In the genomic region with DNA sequence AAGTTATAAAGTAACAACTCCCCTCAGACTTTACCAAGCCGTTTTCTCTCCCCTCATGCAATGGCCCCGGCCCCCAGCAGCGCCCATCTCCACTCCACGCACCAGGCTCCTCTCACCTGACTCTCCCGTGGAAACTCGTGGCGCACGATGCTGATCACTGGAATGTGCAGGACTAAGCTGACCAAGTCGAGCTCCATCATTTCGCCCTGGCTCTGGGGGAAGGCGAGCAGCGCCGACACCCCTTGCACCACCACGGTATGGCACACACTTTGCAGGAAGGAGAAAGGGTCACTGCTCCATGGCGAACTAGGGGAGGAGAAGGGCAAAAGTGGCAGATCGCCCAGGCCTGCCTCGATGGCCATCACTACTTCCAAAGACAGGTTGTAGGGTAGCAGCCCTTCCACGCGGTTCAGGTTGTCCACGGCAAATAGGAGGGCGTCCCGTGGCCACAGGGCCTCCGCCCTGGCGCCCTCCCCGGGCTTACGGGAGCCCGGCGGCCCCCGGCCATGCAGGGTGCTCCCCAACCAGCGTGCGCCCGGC, we compare ENCODE assay signal across 16 cellular contexts. TPM values are rescaled to one million over a fixed set of nuclear protein-coding genes. Genes with fewer than 3 reads are reported as not detected.
DNase-seq lines count a peak whose midpoint lies in the region; ATAC-seq and TF ChIP-seq lines count a peak whose summit lies in the region.
"Had no signal": no experiment of that assay in that cellular context is flagged by ENCODE, and none has a peak within 500 bp of the region (broad histone marks: within the 10 kb centered on the region; RNA-seq: fewer than 3 reads in every experiment).

No MANE protein-coding gene starts in this region.

- peaks cover 3% of the 10 kb centered on the region for H3K9me3 Mint-ChIP-seq in osteocyte (ENCODE audit: unreplicated experiment)
- no peaks in the 10 kb centered on the region for H3K9me3 Mint-ChIP-seq in activated CD4-positive, alpha-beta T cell treated with anti-CD3 and anti-CD28 coated beads, Interleukin-2, amount 10 ng/mL, durations not matched to agents 7 days and 5 days

- H3K27me3 Mint-ChIP-seq in osteocyte (ENCODE audit: unreplicated experiment), result peaks cover 72% of the 10 kb centered on the region
- H3K27me3 Mint-ChIP-seq in activated CD4-positive, alpha-beta T cell treated with anti-CD3 and anti-CD28 coated beads, Interleukin-2, amount 10 ng/mL, durations not matched to agents 7 days and 5 days, result peaks cover 51% of the 10 kb centered on the region

- H3K9me3 ChIP-seq in left ventricle myocardium inferior (replicated peaks) (no peaks in the 10 kb centered on the region), esophagus muscularis mucosa (no peaks in the 10 kb centered on the region)
- H3K9me3 ChIP-seq: ovary had no signal

- H3K4me3 Mint-ChIP-seq in osteocyte (ENCODE audit: unreplicated experiment), result no peak overlapping the region
- H3K4me3 Mint-ChIP-seq in activated CD4-positive, alpha-beta T cell treated with anti-CD3 and anti-CD28 coated beads, Interleukin-2, amount 10 ng/mL, durations not matched to agents 7 days and 5 days, result no peak overlapping the region

- TF ChIP-seq CTCF in left ventricle myocardium inferior (IDR thresholded peaks at IDR 0.05; ENCODE audit: borderline replicate concordance) (no peak), esophagus muscularis mucosa (IDR thresholded peaks at IDR 0.05) (no peak), osteocyte (IDR thresholded peaks at IDR 0.05) (no peak)

- WGBS in esophagus muscularis mucosa, result 12% methylated on average over 9 of the region's 32 CpGs

- POLR2A ChIA-PET in activated CD4-positive, alpha-beta T cell treated with anti-CD3 and anti-CD28 coated beads, Interleukin-2, amount 10 ng/mL, durations not matched to agents 7 days and 5 days (lab: Charles Lee), result no interaction called here

- intact Hi-C loops in left ventricle myocardium inferior (cut with micrococcal nuclease) (no loop called here), left cardiac atrium (cut with DNase I) (no loop called here), esophagus muscularis mucosa (cut with DNase I) (no loop called here)

- H3K27ac ChIP-seq in left ventricle myocardium inferior (replicated peaks) (no peak overlapping the region), esophagus muscularis mucosa (replicated peaks in 1 of 4) (no peak overlapping the region)
- H3K27ac ChIP-seq: KMS-11, ovary had no signal

- peaks cover 93% of the 10 kb centered on the region for H3K27me3 ChIP-seq in left ventricle myocardium inferior (ENCODE audit: low read depth)
- H3K27me3 ChIP-seq in esophagus muscularis mucosa, result peaks cover 4 to 71% (median 22%) of the 10 kb centered on the region in 4 donors
- H3K27me3 ChIP-seq: ovary had no signal

- H3K4me1 ChIP-seq in left ventricle myocardium inferior (peaks cover 15% of the 10 kb centered on the region), esophagus muscularis mucosa (peaks cover 8 to 23% (median 20%) of the 10 kb centered on the region in 4 donors)

- CTCF ChIA-PET in activated CD4-positive, alpha-beta T cell treated with anti-CD3 and anti-CD28 coated beads, Interleukin-2, amount 10 ng/mL, durations not matched to agents 7 days and 5 days (lab: Charles Lee), result no interaction called here

- no peak for ATAC-seq in left cardiac atrium
- no peak for ATAC-seq in GM19035 (IDR thresholded peaks at IDR 0.05; ENCODE audit: unreplicated experiment)

- DNase-seq in left ventricle myocardium inferior, result no peak
- no peak for DNase-seq in left cardiac atrium
- DNase-seq in esophagus muscularis mucosa (ENCODE audit: extremely low spot score), result no peak
- DNase-seq in osteocyte (ENCODE audit: extremely low spot score, unreplicated experiment), result peak; percentile 83
- DNase-seq in activated CD4-positive, alpha-beta T cell treated with anti-CD3 and anti-CD28 coated beads, Interleukin-2, amount 10 ng/mL, durations not matched to agents 7 days and 5 days, result no peak
- no peak for DNase-seq in NCI-H82 (lab: John Stamatoyannopoulos, UW)
- no peak for DNase-seq in A172 (ENCODE audit: low spot score)
- DNase-seq: activated effector memory CD4-positive, alpha-beta T cell treated with anti-CD3 and anti-CD28 coated beads, Interleukin-2, amount 50 U/mL, for 16 hours; effector CD8-positive, alpha-beta T cell; GF-D8; NCI-H2227 treated with DMSO at 0.1 percent for 48 hours; stimulated activated CD4-positive, alpha-beta T cell treated with anti-CD3 and anti-CD28 coated beads, Interleukin-12 subunit alpha, Interleukin-12 subunit beta, amount 100 ng/mL, for 4 hours had no signal

- no peak overlapping the region for H3K27ac Mint-ChIP-seq in osteocyte (ENCODE audit: unreplicated experiment)
- H3K27ac Mint-ChIP-seq in activated CD4-positive, alpha-beta T cell treated with anti-CD3 and anti-CD28 coated beads, Interleukin-2, amount 10 ng/mL, durations not matched to agents 7 days and 5 days, result no peak overlapping the region

- H3K4me1 Mint-ChIP-seq in osteocyte (ENCODE audit: unreplicated experiment), result peaks cover 8% of the 10 kb centered on the region
- H3K4me1 Mint-ChIP-seq in activated CD4-positive, alpha-beta T cell treated with anti-CD3 and anti-CD28 coated beads, Interleukin-2, amount 10 ng/mL, durations not matched to agents 7 days and 5 days, result no peaks in the 10 kb centered on the region

- peaks cover 3% of the 10 kb centered on the region for H3K36me3 Mint-ChIP-seq in osteocyte (ENCODE audit: unreplicated experiment)
- peaks cover 3% of the 10 kb centered on the region for H3K36me3 Mint-ChIP-seq in activated CD4-positive, alpha-beta T cell treated with anti-CD3 and anti-CD28 coated beads, Interleukin-2, amount 10 ng/mL, durations not matched to agents 7 days and 5 days (ENCODE audit: low read depth)

- H3K4me3 ChIP-seq in left ventricle myocardium inferior, result peak overlapping the region; percentile 67
- H3K4me3 ChIP-seq in esophagus muscularis mucosa, result peak overlapping the region; percentile 48 to 54 (median 52)

- TF ChIP-seq EP300 in esophagus muscularis mucosa (IDR thresholded peaks at IDR 0.05), result no peak

- no peak for TF ChIP-seq POLR2A in esophagus muscularis mucosa (IDR thresholded peaks at IDR 0.05; ENCODE audit: low read depth)

- H3K36me3 ChIP-seq in left ventricle myocardium inferior, result no peaks in the 10 kb centered on the region
- no peaks in the 10 kb centered on the region for H3K36me3 ChIP-seq in esophagus muscularis mucosa
- H3K36me3 ChIP-seq: ovary had no signal

RNA-seq across cellular contexts. Expression of gene GRIN3A, which starts 1.2 kb away (rescaled TPM):
- 0.49 TPM for total RNA-seq in left ventricle myocardium inferior
- under 1 TPM in 1 of 2 donors, not detected in 1; 0.59 TPM for total RNA-seq in left cardiac atrium
- total RNA-seq in esophagus muscularis mucosa, result under 1 TPM; under 0.01 to 0.58 (median 0.37) TPM
- total RNA-seq in osteocyte, result 0.30 and 0.52 TPM in 2 replicates
- not detected for total RNA-seq in activated CD4-positive, alpha-beta T cell treated with anti-CD3 and anti-CD28 coated beads, Interleukin-2, amount 10 ng/mL, durations not matched to agents 7 days and 5 days
- total RNA-seq in A172 (2014; rRNA removed; shearing (Covaris generic)), result not detected in 2 replicates
- total RNA-seq: activated CD8-positive, alpha-beta memory T cell treated with anti-CD3 and anti-CD28 coated beads for 36 hours had no signal
